In the genomic region with DNA sequence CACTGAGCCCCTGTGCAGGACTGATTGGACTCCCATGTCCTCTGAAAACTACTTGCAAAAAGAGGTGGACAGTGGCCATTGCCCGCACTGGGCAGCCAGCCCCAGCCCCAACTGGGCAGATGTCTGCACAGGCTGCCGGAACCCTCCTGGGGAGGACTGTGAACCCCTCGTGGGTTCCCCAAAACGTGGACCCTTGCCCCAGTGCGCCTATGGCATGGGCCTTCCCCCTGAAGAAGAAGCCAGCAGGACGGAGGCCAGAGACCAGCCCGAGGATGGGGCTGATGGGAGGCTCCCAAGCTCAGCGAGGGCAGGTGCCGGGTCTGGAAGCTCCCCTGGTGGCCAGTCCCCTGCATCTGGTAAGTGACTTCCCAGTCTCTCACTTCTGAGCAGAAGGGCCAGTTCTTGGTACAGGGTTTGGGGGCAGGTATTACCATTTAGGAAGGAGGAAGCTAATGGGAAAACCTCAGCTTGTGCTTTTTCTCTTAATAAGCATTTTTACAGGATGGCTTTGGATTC, we compare ENCODE assay signal across 2 cellular contexts.
TF ChIP-seq lines count a peak whose summit lies in the region.

No MANE protein-coding gene starts in this region.

TF ChIP-seq in GM23338, 12 proteins besides CTCF, POLR2A, EP300 and RAD21 (continued from another document):
- TF ChIP-seq, protein P1, sequence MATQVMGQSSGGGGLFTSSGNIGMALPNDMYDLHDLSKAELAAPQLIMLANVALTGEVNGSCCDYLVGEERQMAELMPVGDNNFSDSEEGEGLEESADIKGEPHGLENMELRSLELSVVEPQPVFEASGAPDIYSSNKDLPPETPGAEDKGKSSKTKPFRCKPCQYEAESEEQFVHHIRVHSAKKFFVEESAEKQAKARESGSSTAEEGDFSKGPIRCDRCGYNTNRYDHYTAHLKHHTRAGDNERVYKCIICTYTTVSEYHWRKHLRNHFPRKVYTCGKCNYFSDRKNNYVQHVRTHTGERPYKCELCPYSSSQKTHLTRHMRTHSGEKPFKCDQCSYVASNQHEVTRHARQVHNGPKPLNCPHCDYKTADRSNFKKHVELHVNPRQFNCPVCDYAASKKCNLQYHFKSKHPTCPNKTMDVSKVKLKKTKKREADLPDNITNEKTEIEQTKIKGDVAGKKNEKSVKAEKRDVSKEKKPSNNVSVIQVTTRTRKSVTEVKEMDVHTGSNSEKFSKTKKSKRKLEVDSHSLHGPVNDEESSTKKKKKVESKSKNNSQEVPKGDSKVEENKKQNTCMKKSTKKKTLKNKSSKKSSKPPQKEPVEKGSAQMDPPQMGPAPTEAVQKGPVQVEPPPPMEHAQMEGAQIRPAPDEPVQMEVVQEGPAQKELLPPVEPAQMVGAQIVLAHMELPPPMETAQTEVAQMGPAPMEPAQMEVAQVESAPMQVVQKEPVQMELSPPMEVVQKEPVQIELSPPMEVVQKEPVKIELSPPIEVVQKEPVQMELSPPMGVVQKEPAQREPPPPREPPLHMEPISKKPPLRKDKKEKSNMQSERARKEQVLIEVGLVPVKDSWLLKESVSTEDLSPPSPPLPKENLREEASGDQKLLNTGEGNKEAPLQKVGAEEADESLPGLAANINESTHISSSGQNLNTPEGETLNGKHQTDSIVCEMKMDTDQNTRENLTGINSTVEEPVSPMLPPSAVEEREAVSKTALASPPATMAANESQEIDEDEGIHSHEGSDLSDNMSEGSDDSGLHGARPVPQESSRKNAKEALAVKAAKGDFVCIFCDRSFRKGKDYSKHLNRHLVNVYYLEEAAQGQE (IDR thresholded peaks at IDR 0.05; ENCODE audit: unreplicated experiment) = no peak
- TF ChIP-seq CREB1 (CRISPR knock-in tag; IDR thresholded peaks at IDR 0.05; ENCODE audit: low read depth) (no peak), EZH2 (IDR thresholded peaks at IDR 0.05; ENCODE audit: low read depth, unreplicated experiment) (no peak), JUNB (IDR thresholded peaks at IDR 0.05; ENCODE audit: unreplicated experiment) (no peak), ZNF114 (CRISPR knock-in tag; IDR thresholded peaks at IDR 0.05) (no peak), POLR2AphosphoS5 (IDR thresholded peaks at IDR 0.05; ENCODE audit: low read depth) (no peak)
- TF ChIP-seq, protein P2, sequence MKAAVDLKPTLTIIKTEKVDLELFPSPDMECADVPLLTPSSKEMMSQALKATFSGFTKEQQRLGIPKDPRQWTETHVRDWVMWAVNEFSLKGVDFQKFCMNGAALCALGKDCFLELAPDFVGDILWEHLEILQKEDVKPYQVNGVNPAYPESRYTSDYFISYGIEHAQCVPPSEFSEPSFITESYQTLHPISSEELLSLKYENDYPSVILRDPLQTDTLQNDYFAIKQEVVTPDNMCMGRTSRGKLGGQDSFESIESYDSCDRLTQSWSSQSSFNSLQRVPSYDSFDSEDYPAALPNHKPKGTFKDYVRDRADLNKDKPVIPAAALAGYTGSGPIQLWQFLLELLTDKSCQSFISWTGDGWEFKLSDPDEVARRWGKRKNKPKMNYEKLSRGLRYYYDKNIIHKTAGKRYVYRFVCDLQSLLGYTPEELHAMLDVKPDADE (IDR thresholded peaks at IDR 0.05) = no peak
- TF ChIP-seq, protein P3, sequence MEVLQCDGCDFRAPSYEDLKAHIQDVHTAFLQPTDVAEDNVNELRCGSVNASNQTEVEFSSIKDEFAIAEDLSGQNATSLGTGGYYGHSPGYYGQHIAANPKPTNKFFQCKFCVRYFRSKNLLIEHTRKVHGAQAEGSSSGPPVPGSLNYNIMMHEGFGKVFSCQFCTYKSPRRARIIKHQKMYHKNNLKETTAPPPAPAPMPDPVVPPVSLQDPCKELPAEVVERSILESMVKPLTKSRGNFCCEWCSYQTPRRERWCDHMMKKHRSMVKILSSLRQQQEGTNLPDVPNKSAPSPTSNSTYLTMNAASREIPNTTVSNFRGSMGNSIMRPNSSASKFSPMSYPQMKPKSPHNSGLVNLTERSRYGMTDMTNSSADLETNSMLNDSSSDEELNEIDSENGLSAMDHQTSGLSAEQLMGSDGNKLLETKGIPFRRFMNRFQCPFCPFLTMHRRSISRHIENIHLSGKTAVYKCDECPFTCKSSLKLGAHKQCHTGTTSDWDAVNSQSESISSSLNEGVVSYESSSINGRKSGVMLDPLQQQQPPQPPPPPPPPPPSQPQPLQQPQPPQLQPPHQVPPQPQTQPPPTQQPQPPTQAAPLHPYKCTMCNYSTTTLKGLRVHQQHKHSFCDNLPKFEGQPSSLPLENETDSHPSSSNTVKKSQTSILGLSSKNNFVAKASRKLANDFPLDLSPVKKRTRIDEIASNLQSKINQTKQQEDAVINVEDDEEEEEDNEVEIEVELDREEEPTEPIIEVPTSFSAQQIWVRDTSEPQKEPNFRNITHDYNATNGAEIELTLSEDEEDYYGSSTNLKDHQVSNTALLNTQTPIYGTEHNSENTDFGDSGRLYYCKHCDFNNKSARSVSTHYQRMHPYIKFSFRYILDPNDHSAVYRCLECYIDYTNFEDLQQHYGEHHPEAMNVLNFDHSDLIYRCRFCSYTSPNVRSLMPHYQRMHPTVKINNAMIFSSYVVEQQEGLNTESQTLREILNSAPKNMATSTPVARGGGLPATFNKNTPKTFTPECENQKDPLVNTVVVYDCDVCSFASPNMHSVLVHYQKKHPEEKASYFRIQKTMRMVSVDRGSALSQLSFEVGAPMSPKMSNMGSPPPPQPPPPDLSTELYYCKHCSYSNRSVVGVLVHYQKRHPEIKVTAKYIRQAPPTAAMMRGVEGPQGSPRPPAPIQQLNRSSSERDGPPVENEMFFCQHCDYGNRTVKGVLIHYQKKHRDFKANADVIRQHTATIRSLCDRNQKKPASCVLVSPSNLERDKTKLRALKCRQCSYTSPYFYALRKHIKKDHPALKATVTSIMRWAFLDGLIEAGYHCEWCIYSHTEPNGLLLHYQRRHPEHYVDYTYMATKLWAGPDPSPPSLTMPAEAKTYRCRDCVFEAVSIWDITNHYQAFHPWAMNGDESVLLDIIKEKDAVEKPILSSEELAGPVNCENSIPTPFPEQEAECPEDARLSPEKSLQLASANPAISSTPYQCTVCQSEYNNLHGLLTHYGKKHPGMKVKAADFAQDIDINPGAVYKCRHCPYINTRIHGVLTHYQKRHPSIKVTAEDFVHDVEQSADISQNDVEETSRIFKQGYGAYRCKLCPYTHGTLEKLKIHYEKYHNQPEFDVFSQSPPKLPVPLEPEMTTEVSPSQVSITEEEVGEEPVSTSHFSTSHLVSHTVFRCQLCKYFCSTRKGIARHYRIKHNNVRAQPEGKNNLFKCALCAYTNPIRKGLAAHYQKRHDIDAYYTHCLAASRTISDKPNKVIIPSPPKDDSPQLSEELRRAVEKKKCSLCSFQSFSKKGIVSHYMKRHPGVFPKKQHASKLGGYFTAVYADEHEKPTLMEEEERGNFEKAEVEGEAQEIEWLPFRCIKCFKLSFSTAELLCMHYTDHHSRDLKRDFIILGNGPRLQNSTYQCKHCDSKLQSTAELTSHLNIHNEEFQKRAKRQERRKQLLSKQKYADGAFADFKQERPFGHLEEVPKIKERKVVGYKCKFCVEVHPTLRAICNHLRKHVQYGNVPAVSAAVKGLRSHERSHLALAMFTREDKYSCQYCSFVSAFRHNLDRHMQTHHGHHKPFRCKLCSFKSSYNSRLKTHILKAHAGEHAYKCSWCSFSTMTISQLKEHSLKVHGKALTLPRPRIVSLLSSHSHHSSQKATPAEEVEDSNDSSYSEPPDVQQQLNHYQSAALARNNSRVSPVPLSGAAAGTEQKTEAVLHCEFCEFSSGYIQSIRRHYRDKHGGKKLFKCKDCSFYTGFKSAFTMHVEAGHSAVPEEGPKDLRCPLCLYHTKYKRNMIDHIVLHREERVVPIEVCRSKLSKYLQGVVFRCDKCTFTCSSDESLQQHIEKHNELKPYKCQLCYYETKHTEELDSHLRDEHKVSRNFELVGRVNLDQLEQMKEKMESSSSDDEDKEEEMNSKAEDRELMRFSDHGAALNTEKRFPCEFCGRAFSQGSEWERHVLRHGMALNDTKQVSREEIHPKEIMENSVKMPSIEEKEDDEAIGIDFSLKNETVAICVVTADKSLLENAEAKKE (CRISPR knock-in tag; IDR thresholded peaks at IDR 0.05) = no peak

TF ChIP-seq in WTC11, 78 proteins besides CTCF, POLR2A, EP300 and RAD21 (continued from another document):
- TF ChIP-seq, protein P4, sequence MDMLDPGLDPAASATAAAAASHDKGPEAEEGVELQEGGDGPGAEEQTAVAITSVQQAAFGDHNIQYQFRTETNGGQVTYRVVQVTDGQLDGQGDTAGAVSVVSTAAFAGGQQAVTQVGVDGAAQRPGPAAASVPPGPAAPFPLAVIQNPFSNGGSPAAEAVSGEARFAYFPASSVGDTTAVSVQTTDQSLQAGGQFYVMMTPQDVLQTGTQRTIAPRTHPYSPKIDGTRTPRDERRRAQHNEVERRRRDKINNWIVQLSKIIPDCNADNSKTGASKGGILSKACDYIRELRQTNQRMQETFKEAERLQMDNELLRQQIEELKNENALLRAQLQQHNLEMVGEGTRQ (CRISPR knock-in tag; IDR thresholded peaks at IDR 0.05) = no peak
- TF ChIP-seq, protein P5, sequence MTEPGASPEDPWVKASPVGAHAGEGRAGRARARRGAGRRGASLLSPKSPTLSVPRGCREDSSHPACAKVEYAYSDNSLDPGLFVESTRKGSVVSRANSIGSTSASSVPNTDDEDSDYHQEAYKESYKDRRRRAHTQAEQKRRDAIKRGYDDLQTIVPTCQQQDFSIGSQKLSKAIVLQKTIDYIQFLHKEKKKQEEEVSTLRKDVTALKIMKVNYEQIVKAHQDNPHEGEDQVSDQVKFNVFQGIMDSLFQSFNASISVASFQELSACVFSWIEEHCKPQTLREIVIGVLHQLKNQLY (CRISPR knock-in tag; IDR thresholded peaks at IDR 0.05) = no peak
- TF ChIP-seq NFYB (CRISPR knock-in tag; conservative IDR thresholded peaks at IDR 0.05; ENCODE audit: low read depth) = no peak
- TF ChIP-seq ZNF138 (CRISPR knock-in tag; conservative IDR thresholded peaks at IDR 0.05) = no peak
- no peak for TF ChIP-seq ELF4 (CRISPR knock-in tag; IDR thresholded peaks at IDR 0.05; ENCODE audit: low read depth)
- TF ChIP-seq, protein P6, sequence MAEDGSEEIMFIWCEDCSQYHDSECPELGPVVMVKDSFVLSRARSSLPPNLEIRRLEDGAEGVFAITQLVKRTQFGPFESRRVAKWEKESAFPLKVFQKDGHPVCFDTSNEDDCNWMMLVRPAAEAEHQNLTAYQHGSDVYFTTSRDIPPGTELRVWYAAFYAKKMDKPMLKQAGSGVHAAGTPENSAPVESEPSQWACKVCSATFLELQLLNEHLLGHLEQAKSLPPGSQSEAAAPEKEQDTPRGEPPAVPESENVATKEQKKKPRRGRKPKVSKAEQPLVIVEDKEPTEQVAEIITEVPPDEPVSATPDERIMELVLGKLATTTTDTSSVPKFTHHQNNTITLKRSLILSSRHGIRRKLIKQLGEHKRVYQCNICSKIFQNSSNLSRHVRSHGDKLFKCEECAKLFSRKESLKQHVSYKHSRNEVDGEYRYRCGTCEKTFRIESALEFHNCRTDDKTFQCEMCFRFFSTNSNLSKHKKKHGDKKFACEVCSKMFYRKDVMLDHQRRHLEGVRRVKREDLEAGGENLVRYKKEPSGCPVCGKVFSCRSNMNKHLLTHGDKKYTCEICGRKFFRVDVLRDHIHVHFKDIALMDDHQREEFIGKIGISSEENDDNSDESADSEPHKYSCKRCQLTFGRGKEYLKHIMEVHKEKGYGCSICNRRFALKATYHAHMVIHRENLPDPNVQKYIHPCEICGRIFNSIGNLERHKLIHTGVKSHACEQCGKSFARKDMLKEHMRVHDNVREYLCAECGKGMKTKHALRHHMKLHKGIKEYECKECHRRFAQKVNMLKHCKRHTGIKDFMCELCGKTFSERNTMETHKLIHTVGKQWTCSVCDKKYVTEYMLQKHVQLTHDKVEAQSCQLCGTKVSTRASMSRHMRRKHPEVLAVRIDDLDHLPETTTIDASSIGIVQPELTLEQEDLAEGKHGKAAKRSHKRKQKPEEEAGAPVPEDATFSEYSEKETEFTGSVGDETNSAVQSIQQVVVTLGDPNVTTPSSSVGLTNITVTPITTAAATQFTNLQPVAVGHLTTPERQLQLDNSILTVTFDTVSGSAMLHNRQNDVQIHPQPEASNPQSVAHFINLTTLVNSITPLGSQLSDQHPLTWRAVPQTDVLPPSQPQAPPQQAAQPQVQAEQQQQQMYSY (CRISPR knock-in tag; IDR thresholded peaks at IDR 0.05) = no peak
- no peak for TF ChIP-seq ZNF219 (CRISPR knock-in tag; IDR thresholded peaks at IDR 0.05; ENCODE audit: borderline replicate concordance)
- TF ChIP-seq IRF2 (CRISPR knock-in tag; IDR thresholded peaks at IDR 0.05; ENCODE audit: borderline replicate concordance, low read depth) = no peak
- TF ChIP-seq, protein P7, sequence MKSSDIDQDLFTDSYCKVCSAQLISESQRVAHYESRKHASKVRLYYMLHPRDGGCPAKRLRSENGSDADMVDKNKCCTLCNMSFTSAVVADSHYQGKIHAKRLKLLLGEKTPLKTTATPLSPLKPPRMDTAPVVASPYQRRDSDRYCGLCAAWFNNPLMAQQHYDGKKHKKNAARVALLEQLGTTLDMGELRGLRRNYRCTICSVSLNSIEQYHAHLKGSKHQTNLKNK (CRISPR knock-in tag; IDR thresholded peaks at IDR 0.05) = no peak
- no peak for TF ChIP-seq ESRRA (CRISPR knock-in tag; IDR thresholded peaks at IDR 0.05; ENCODE audit: borderline replicate concordance)
- no peak for TF ChIP-seq FOXJ3 (CRISPR knock-in tag; IDR thresholded peaks at IDR 0.05; ENCODE audit: borderline replicate concordance)
